Comparison of ENCODE assay signal across 1 cellular context in genomic region chr1:208895171-208895570, GRCh38.
TF ChIP-seq lines count a peak whose summit lies in the region.

No MANE protein-coding gene starts in this region.

TF ChIP-seq in GM12878, 131 proteins besides CTCF, POLR2A, EP300 and RAD21 (continued from another document):
- TF ChIP-seq ATF3 (IDR thresholded peaks at IDR 0.05; ENCODE audit: borderline replicate concordance, extremely low read depth, low read depth, low read length) (no peak), SRF (IDR thresholded peaks at IDR 0.05; ENCODE audit: low read depth in 2 of 2, low read length in 2 of 2) (no peak), HSF1 (IDR thresholded peaks at IDR 0.05; ENCODE audit: low read depth, low read length) (no peak)
